19 cellular contexts compared by ENCODE assay signal in genomic region chr12:89484470-89484869, GRCh38.
"Had no signal": no experiment of that assay in that cellular context is flagged by ENCODE, and none has a peak within 500 bp of the region (broad histone marks: within the 10 kb centered on the region; RNA-seq: fewer than 3 reads in every experiment).

No MANE protein-coding gene starts in this region.

- H3K27ac ChIP-seq: left ventricle myocardium inferior, right atrium auricular region, suprapubic skin, transverse colon, WERI-Rb-1 had no signal

- H3K9me3 ChIP-seq: left ventricle myocardium inferior, right atrium auricular region, suprapubic skin, transverse colon had no signal

- H3K27me3 ChIP-seq: right atrium auricular region, suprapubic skin, transverse colon had no signal

- H3K4me3 ChIP-seq: left ventricle myocardium inferior, right atrium auricular region, suprapubic skin, transverse colon had no signal

- H3K4me1 ChIP-seq: left ventricle myocardium inferior had no signal

- ATAC-seq: activated CD8-positive, alpha-beta T cell treated with anti-CD3 and anti-CD28 coated beads, Interleukin-2, amount 10 ng/mL, durations not matched to agents 7 days and 5 days; natural killer cell; SK-N-SH treated with all-trans-retinoic acid at 6 μM for 48 hours; stimulated activated naive CD8-positive, alpha-beta T cell treated with anti-CD3 and anti-CD28 coated beads, Interleukin-15, amount 100 ng/mL, for 72 hours; T-cell had no signal

- H3K36me3 ChIP-seq: right atrium auricular region, transverse colon, WERI-Rb-1 had no signal

- DNase-seq: activated CD4-positive, alpha-beta T cell treated with anti-CD3 and anti-CD28 coated beads, Interleukin-2, amount 10 ng/mL, durations not matched to agents 7 days and 5 days; activated CD4-positive, CD25-positive, alpha-beta regulatory T cell treated with anti-CD3 and anti-CD28 coated beads, Interleukin-2, amount 50 U/mL, for 72 hours; activated CD8-positive, alpha-beta T cell treated with anti-CD3 and anti-CD28 coated beads, Interleukin-2, amount 10 ng/mL, durations not matched to agents 7 days and 5 days; activated naive CD8-positive, alpha-beta T cell treated with anti-CD3 and anti-CD28 coated beads for 36 hours; cortex of kidney; erythroblast; hippocampal formation; kidney glomerular epithelial cell; left ventricle myocardium inferior; midbrain; natural killer cell; stimulated activated CD4-positive, alpha-beta T cell treated with anti-CD3 and anti-CD28 coated beads, Interleukin-12 subunit alpha, Interleukin-12 subunit beta, amount 100 ng/mL, for 4 hours; stimulated activated naive CD8-positive, alpha-beta T cell treated with anti-CD3 and anti-CD28 coated beads, Interleukin-15, amount 100 ng/mL, for 72 hours; T-cell; transverse colon; WERI-Rb-1 had no signal
